15 cellular contexts compared by ENCODE assay signal in the genomic region with DNA sequence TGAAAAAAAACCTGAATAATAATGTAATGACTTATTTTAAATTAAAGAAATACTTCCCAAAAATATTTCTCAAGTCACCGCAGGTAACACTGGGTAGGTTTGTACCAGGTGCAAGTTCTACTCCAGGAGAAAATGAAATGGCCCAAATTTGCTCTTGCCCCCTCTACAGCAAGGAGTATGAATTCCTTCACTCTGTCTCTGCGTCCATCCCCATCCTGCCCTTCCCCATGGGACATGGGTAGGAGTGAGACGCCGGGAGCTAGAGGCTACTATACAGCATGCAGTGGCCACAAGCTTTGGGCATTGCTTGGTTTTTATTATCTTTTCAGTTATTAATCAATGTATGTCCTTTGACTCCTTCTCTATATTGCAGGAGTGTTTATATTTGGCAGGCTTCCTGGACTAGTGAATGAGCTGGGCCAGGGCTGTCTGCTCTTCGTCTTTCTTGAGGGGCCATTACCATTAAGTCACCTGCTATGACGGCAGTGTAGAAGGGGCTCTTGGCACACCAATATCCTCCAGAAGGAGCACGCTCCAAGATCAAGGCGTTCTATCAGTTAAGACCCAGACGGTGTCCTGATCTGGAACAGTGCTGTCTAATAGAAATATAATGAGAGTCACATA.
DNase-seq lines count a peak whose midpoint lies in the region; ATAC-seq and TF ChIP-seq lines count a peak whose summit lies in the region.
"Had no signal": no experiment of that assay in that cellular context is flagged by ENCODE, and none has a peak within 500 bp of the region (broad histone marks: within the 10 kb centered on the region; RNA-seq: fewer than 3 reads in every experiment).

No MANE protein-coding gene starts in this region.

- H2AK5ac ChIP-seq in mesenchymal stem cell (ENCODE audit: low read length, severe bottlenecking): no peak overlapping the region

- H2BK15ac ChIP-seq in mesenchymal stem cell (ENCODE audit: low read depth, poor library complexity, severe bottlenecking): no peak overlapping the region

- H2AFZ ChIP-seq in SK-N-SH (ENCODE audit: low read depth) (no peak overlapping the region), mesenchymal stem cell (ENCODE audit: low read depth, low read length) (no peak overlapping the region)

- H3K27ac Mint-ChIP-seq in activated T-helper 2 cell treated with anti-CD3 and anti-CD28 coated beads, Interferon-gamma antibody, Interleukin-2, Interleukin-4, amounts not matched to agents 10 μg/mL and 5 μg/mL and 100 μg/mL, durations not matched to agents 14 hours and 24 hours and 36 hours: no peak overlapping the region
- H3K27ac Mint-ChIP-seq: B cell; CD8-positive, alpha-beta memory T cell had no signal

- H4K20me1 ChIP-seq in SK-N-SH (ENCODE audit: insufficient read depth): no peaks in the 10 kb centered on the region
- H4K20me1 ChIP-seq: BLaER1 treated with 17β-estradiol and CSF1 and Interleukin-3, amounts not matched to agents 10 nM and 100 nM had no signal

- H3K9me3 Mint-ChIP-seq in activated T-helper 2 cell treated with anti-CD3 and anti-CD28 coated beads, Interferon-gamma antibody, Interleukin-2, Interleukin-4, amounts not matched to agents 10 μg/mL and 5 μg/mL and 100 μg/mL, durations not matched to agents 14 hours and 24 hours and 36 hours: no peaks in the 10 kb centered on the region

- H3K27me3 ChIP-seq in SK-N-SH (ENCODE audit: insufficient read depth): no peaks in the 10 kb centered on the region
- H3K27me3 ChIP-seq in mesenchymal stem cell (ENCODE audit: control insufficient read depth in 1 of 2, insufficient read depth in 1 of 2, low read length in 2 of 2): no peaks in the 10 kb centered on the region
- H3K27me3 ChIP-seq: BLaER1 treated with 17β-estradiol and CSF1 and Interleukin-3, amounts not matched to agents 10 nM and 100 nM had no signal

- no peaks in the 10 kb centered on the region for H3K9me3 ChIP-seq in SK-N-SH
- peaks cover 22% of the 10 kb centered on the region for H3K9me3 ChIP-seq in mesenchymal stem cell (ENCODE audit: control insufficient read depth, low read length)

- H3K14ac ChIP-seq in mesenchymal stem cell (ENCODE audit: low read length in 2 of 2): no peak overlapping the region

- WGBS in SK-N-SH (ENCODE audit: low lambda C conversion rate): 49% methylated on average over 9 of the region's 9 CpGs
- 53% methylated on average over 7 of the region's 9 CpGs for WGBS in mesenchymal stem cell

- ATAC-seq in SK-N-SH treated with all-trans-retinoic acid at 6 μM for 48 hours (no peak), HG03521 (IDR thresholded peaks at IDR 0.05; ENCODE audit: unreplicated experiment) (no peak), HG02970 (IDR thresholded peaks at IDR 0.05; ENCODE audit: low FRiP score, unreplicated experiment) (no peak)

- no peak overlapping the region for H4K8ac ChIP-seq in mesenchymal stem cell (ENCODE audit: low read length)

- TF ChIP-seq RAD21 in SK-N-SH (IDR thresholded peaks at IDR 0.05; ENCODE audit: low read length): no peak

- no peak overlapping the region for H3K18ac ChIP-seq in mesenchymal stem cell (ENCODE audit: low read depth in 1 of 2, low read length in 2 of 2)

- no peak overlapping the region for H3K4me2 ChIP-seq in SK-N-SH
- no peak overlapping the region for H3K4me2 ChIP-seq in mesenchymal stem cell (ENCODE audit: low read length, poor library complexity, severe bottlenecking)
- H3K4me2 ChIP-seq: BLaER1 treated with 17β-estradiol and CSF1 and Interleukin-3, amounts not matched to agents 10 nM and 100 nM; KMS-11 had no signal

- no peak overlapping the region for H3K4ac ChIP-seq in mesenchymal stem cell (ENCODE audit: low read depth in 1 of 2, low read length in 2 of 2)

- H4K91ac ChIP-seq in mesenchymal stem cell (ENCODE audit: low read length): no peak overlapping the region

- H3K4me3 Mint-ChIP-seq in activated T-helper 2 cell treated with anti-CD3 and anti-CD28 coated beads, Interferon-gamma antibody, Interleukin-2, Interleukin-4, amounts not matched to agents 10 μg/mL and 5 μg/mL and 100 μg/mL, durations not matched to agents 14 hours and 24 hours and 36 hours (ENCODE audit: low read depth): no peak overlapping the region
- H3K4me3 Mint-ChIP-seq: B cell; CD8-positive, alpha-beta memory T cell had no signal

- H3K36me3 Mint-ChIP-seq in activated T-helper 2 cell treated with anti-CD3 and anti-CD28 coated beads, Interferon-gamma antibody, Interleukin-2, Interleukin-4, amounts not matched to agents 10 μg/mL and 5 μg/mL and 100 μg/mL, durations not matched to agents 14 hours and 24 hours and 36 hours (ENCODE audit: low read depth): no peaks in the 10 kb centered on the region
- H3K36me3 Mint-ChIP-seq: CD8-positive, alpha-beta memory T cell had no signal

- DNase-seq in SK-N-SH (no peak), mesenchymal stem cell (peak; percentile 12)
- no peak for DNase-seq in activated T-helper 2 cell treated with anti-CD3 and anti-CD28 coated beads, Interferon-gamma antibody, Interleukin-2, Interleukin-4, amounts not matched to agents 10 μg/mL and 5 μg/mL and 100 μg/mL, durations not matched to agents 14 hours and 24 hours and 36 hours (ENCODE audit: low spot score)
- DNase-seq: 8988T; CD8-positive, alpha-beta memory T cell; COR-L47; GF-D8 had no signal

- H3K27ac ChIP-seq in SK-N-SH (ENCODE audit: low read depth in 2 of 2, low read length in 1 of 2) (peak overlapping the region in 1 of 2 experiments; percentile 83; a peak in 1 of 4 replicates), VCaP (peak overlapping the region; percentile 72; the same call in 1 of the 2 replicates), mesenchymal stem cell (ENCODE audit: low read length, poor library complexity, severe bottlenecking) (no peak overlapping the region)
- H3K27ac ChIP-seq: BLaER1 treated with 17β-estradiol and CSF1 and Interleukin-3, amounts not matched to agents 10 nM and 100 nM; HL-60; KMS-11 had no signal

- H3K4me1 Mint-ChIP-seq in activated T-helper 2 cell treated with anti-CD3 and anti-CD28 coated beads, Interferon-gamma antibody, Interleukin-2, Interleukin-4, amounts not matched to agents 10 μg/mL and 5 μg/mL and 100 μg/mL, durations not matched to agents 14 hours and 24 hours and 36 hours (ENCODE audit: low read depth): no peaks in the 10 kb centered on the region
- H3K4me1 Mint-ChIP-seq: B cell; CD8-positive, alpha-beta memory T cell had no signal

- H3K4me1 ChIP-seq in SK-N-SH (ENCODE audit: control insufficient read depth in 1 of 2, insufficient read depth in 2 of 2, low read depth in 1 of 2, low read length in 1 of 2) (peaks cover 0 to 22% of the 10 kb centered on the region in 2 experiments; a peak in 2 of 4 replicates), mesenchymal stem cell (ENCODE audit: control insufficient read depth, insufficient read depth, low read depth, low read length) (no peaks in the 10 kb centered on the region)
- H3K4me1 ChIP-seq: BLaER1 treated with 17β-estradiol and CSF1 and Interleukin-3, amounts not matched to agents 10 nM and 100 nM had no signal

- H2BK5ac ChIP-seq in mesenchymal stem cell (ENCODE audit: low read depth, low read length, poor library complexity, severe bottlenecking): no peak overlapping the region

- H3F3A ChIP-seq in SK-N-SH (replicated peaks; ENCODE audit: insufficient read depth): no peaks in the 10 kb centered on the region

- no peaks in the 10 kb centered on the region for H3K79me2 ChIP-seq in SK-N-SH (ENCODE audit: insufficient read depth)

- no peak for TF ChIP-seq EP300 in SK-N-SH (IDR thresholded peaks at IDR 0.05; ENCODE audit: borderline replicate concordance in 1 of 2, low read depth in 1 of 2, low read length in 1 of 2)

- CTCF ChIA-PET in SK-N-SH (lab: Yijun Ruan, JAX): interaction anchor here (0.9 kb wide), 1 partner anchor 32 kb away, joined by 5 read pairs; no protein-coding TSS in a partner anchor

- no peak overlapping the region for H3K4me3 ChIP-seq in SK-N-SH (ENCODE audit: low read depth in 2 of 2, low read length in 1 of 2)
- H3K4me3 ChIP-seq in mesenchymal stem cell (ENCODE audit: insufficient read depth in 1 of 2, low read depth in 1 of 2, low read length in 2 of 2): no peak overlapping the region
- H3K4me3 ChIP-seq: BLaER1 treated with 17β-estradiol and CSF1 and Interleukin-3, amounts not matched to agents 10 nM and 100 nM had no signal

- no peaks in the 10 kb centered on the region for H3K79me1 ChIP-seq in mesenchymal stem cell (replicated peaks; ENCODE audit: low read length, poor library complexity, severe bottlenecking)

- H2BK12ac ChIP-seq in mesenchymal stem cell (ENCODE audit: low read length in 2 of 2): no peak overlapping the region

- H2BK120ac ChIP-seq in mesenchymal stem cell (ENCODE audit: low read depth, low read length): no peak overlapping the region

- H3K36me3 ChIP-seq in SK-N-SH (replicated peaks in 1 of 2; ENCODE audit: control insufficient read depth in 1 of 2, insufficient read depth in 2 of 2, low read length in 1 of 2): no peaks in the 10 kb centered on the region
- H3K36me3 ChIP-seq in mesenchymal stem cell (ENCODE audit: control insufficient read depth in 1 of 2, insufficient read depth in 2 of 2, low read depth in 1 of 2, low read length in 2 of 2): no peaks in the 10 kb centered on the region
- H3K36me3 ChIP-seq: BLaER1 treated with 17β-estradiol and CSF1 and Interleukin-3, amounts not matched to agents 10 nM and 100 nM had no signal

- peaks cover 1% of the 10 kb centered on the region for H3K27me3 Mint-ChIP-seq in activated T-helper 2 cell treated with anti-CD3 and anti-CD28 coated beads, Interferon-gamma antibody, Interleukin-2, Interleukin-4, amounts not matched to agents 10 μg/mL and 5 μg/mL and 100 μg/mL, durations not matched to agents 14 hours and 24 hours and 36 hours (ENCODE audit: low read depth)

- H3K23ac ChIP-seq in mesenchymal stem cell (ENCODE audit: low read length in 2 of 2): no peak overlapping the region

- H3K9ac ChIP-seq in SK-N-SH (no peak overlapping the region), mesenchymal stem cell (ENCODE audit: low read length) (no peak overlapping the region)
- H3K9ac ChIP-seq: BLaER1 treated with 17β-estradiol and CSF1 and Interleukin-3, amounts not matched to agents 10 nM and 100 nM; KMS-11 had no signal

- TF ChIP-seq CTCF in SK-N-SH (IDR thresholded peaks at IDR 0.05): no peak
- no peak for TF ChIP-seq CTCF in VCaP (conservative IDR thresholded peaks at IDR 0.05)

- intact Hi-C loops in activated T-helper 2 cell treated with anti-CD3 and anti-CD28 coated beads, Interferon-gamma antibody, Interleukin-2, Interleukin-4, amounts not matched to agents 10 μg/mL and 5 μg/mL and 100 μg/mL, durations not matched to agents 14 hours and 24 hours and 36 hours (cut with micrococcal nuclease): no loop called here

- no peaks in the 10 kb centered on the region for H3K9me2 ChIP-seq in SK-N-SH

- POLR2A ChIA-PET in SK-N-SH (lab: Yijun Ruan, JAX): no interaction called here

TF ChIP-seq in SK-N-SH treated with all-trans-retinoic acid at 6 μM for 48 hours, 23 proteins besides CTCF, POLR2A, EP300 and RAD21 (continues in another document):
- no peak for TF ChIP-seq ZNF8 (CRISPR knock-in tag; IDR thresholded peaks at IDR 0.05)
- TF ChIP-seq ZNF70 (CRISPR knock-in tag; IDR thresholded peaks at IDR 0.05): no peak
- peak; percentile 60; the same call in 1 of the 2 replicates for TF ChIP-seq ISL1 (CRISPR knock-in tag; IDR thresholded peaks at IDR 0.05)

TF ChIP-seq in SK-N-SH, 30 proteins besides CTCF, POLR2A, EP300 and RAD21 (continues in another document):
- TF ChIP-seq EZH2phosphoT487 (IDR thresholded peaks at IDR 0.05; ENCODE audit: borderline replicate concordance, low read depth) (no peak), FOXJ3 (CRISPR knock-in tag; IDR thresholded peaks at IDR 0.05) (no peak), TAF1 (IDR thresholded peaks at IDR 0.05; ENCODE audit: borderline replicate concordance, low read depth, low read length) (no peak)
